Comparison of ENCODE assay signal across 18 cellular contexts in the genomic region with DNA sequence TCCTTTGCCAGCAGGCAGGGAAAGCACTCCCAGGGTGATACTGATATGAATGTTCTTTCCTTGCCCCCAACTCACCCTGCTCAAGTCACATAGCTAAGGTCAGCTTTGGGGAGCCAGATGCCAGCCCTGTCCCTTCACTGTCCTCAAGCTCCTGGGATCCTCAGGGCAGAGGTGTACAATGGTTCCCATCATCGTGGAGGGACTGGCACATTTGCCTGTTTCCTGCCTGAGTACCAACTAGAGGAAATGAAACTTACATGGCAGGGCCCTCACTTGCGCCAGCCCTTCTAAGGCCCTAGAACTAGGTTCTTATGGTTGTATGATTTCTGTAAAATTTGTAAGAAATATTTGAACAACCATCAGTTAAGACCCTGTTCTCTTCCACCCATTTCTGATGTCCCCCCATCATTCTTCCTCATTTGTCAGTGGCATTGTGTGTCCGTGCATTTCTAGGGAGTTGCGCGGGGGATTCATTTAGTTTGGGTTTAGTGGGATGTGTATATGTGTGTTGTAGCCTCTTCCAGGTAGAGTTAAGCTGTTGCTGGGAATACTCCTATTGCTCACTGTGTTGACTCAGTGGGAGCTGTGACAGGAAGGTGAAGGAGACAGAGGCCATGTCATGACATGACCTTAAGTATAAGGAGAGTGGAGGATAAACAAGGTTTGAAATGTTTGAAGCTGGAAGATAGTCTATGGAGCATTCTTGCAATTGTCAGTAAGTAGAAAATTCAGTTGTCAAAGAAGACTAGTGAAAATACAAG. TPM values are rescaled to one million over a fixed set of nuclear protein-coding genes. Genes with fewer than 3 reads are reported as not detected.
DNase-seq lines count a peak whose midpoint lies in the region; ATAC-seq and TF ChIP-seq lines count a peak whose summit lies in the region.
"Had no signal": no experiment of that assay in that cellular context is flagged by ENCODE, and none has a peak within 500 bp of the region (broad histone marks: within the 10 kb centered on the region; RNA-seq: fewer than 3 reads in every experiment).

No MANE protein-coding gene starts in this region.

- no peak overlapping the region for H3K4me3 Mint-ChIP-seq in activated CD8-positive, alpha-beta T cell treated with anti-CD3 and anti-CD28 coated beads, Interleukin-2, amount 10 ng/mL, durations not matched to agents 7 days and 5 days
- no peak overlapping the region for H3K4me3 Mint-ChIP-seq in activated CD8-positive, alpha-beta T cell treated with anti-CD3 and anti-CD28 coated beads for 36 hours
- H3K4me3 Mint-ChIP-seq: naive thymus-derived CD4-positive, alpha-beta T cell; T-helper 17 cell had no signal

- no peaks in the 10 kb centered on the region for H3K9me3 Mint-ChIP-seq in activated CD8-positive, alpha-beta T cell treated with anti-CD3 and anti-CD28 coated beads, Interleukin-2, amount 10 ng/mL, durations not matched to agents 7 days and 5 days (ENCODE audit: insufficient read depth)
- no peaks in the 10 kb centered on the region for H3K9me3 Mint-ChIP-seq in activated CD8-positive, alpha-beta T cell treated with anti-CD3 and anti-CD28 coated beads for 36 hours

- CTCF ChIA-PET in activated CD8-positive, alpha-beta T cell treated with anti-CD3 and anti-CD28 coated beads, Interleukin-2, amount 10 ng/mL, durations not matched to agents 7 days and 5 days (lab: Charles Lee), result interaction anchor here (1.1 to 2.0 kb wide), 4 partner anchors 10 to 240 kb away, joined by 3 to 5 read pairs (median 3); no protein-coding TSS in a partner anchor
- CTCF ChIA-PET in activated CD8-positive, alpha-beta T cell treated with anti-CD3 and anti-CD28 coated beads for 36 hours (lab: Charles Lee), result interaction anchor here (0.8 to 1.5 kb wide), 3 partner anchors 11 to 240 kb away, joined by 3 to 8 read pairs (median 3); no protein-coding TSS in a partner anchor

- peak; percentile 18 for DNase-seq in activated CD8-positive, alpha-beta T cell treated with anti-CD3 and anti-CD28 coated beads, Interleukin-2, amount 10 ng/mL, durations not matched to agents 7 days and 5 days
- no peak for DNase-seq in activated CD8-positive, alpha-beta T cell treated with anti-CD3 and anti-CD28 coated beads for 36 hours
- DNase-seq in NOMO-1 treated with dmso at 0.1 percent for 144 hours (lab: John Stamatoyannopoulos, UW; ENCODE audit: unreplicated experiment) (peak; percentile 70), psoas muscle (no peak), NCI-H526 (lab: John Stamatoyannopoulos, UW) (no peak), COR-L47 (lab: John Stamatoyannopoulos, UW) (no peak)
- DNase-seq: activated CD4-positive, CD25-positive, alpha-beta regulatory T cell treated with anti-CD3 and anti-CD28 coated beads, Interleukin-2, amount 50 U/mL, for 72 hours; amniotic stem cell; naive thymus-derived CD4-positive, alpha-beta T cell; NCI-H1436; Peyer's patch; right cardiac atrium; stimulated activated CD4-positive, alpha-beta T cell treated with anti-CD3 and anti-CD28 coated beads, Interleukin-2, amount 100 ng/mL, for 24 hours; T-helper 17 cell had no signal

- no peaks in the 10 kb centered on the region for H3K9me3 ChIP-seq in psoas muscle
- H3K9me3 ChIP-seq: A549, Peyer's patch had no signal

- H3K27me3 Mint-ChIP-seq in activated CD8-positive, alpha-beta T cell treated with anti-CD3 and anti-CD28 coated beads, Interleukin-2, amount 10 ng/mL, durations not matched to agents 7 days and 5 days (ENCODE audit: low read depth), result peaks cover 3% of the 10 kb centered on the region
- peaks cover 29% of the 10 kb centered on the region for H3K27me3 Mint-ChIP-seq in activated CD8-positive, alpha-beta T cell treated with anti-CD3 and anti-CD28 coated beads for 36 hours
- H3K27me3 Mint-ChIP-seq: T-helper 17 cell had no signal

- H3K27me3 ChIP-seq in psoas muscle (ENCODE audit: insufficient read depth in 3 of 3, low read length in 2 of 3), result no peaks in the 10 kb centered on the region
- H3K27me3 ChIP-seq: Peyer's patch had no signal

- intact Hi-C loops in activated CD8-positive, alpha-beta T cell treated with anti-CD3 and anti-CD28 coated beads for 36 hours (cut with micrococcal nuclease), result no loop called here
- intact Hi-C loops in psoas muscle (cut with DNase I), result loop anchor here (5.0 to 10.0 kb wide), 2 partner anchors 42 to 339 kb away; a partner anchor contains a TSS

- peak overlapping the region; percentile 6 for H3K27ac ChIP-seq in psoas muscle
- H3K27ac ChIP-seq: A549, Peyer's patch had no signal

- H3K36me3 Mint-ChIP-seq in activated CD8-positive, alpha-beta T cell treated with anti-CD3 and anti-CD28 coated beads, Interleukin-2, amount 10 ng/mL, durations not matched to agents 7 days and 5 days (ENCODE audit: low read depth), result peaks cover 32% of the 10 kb centered on the region
- H3K36me3 Mint-ChIP-seq in activated CD8-positive, alpha-beta T cell treated with anti-CD3 and anti-CD28 coated beads for 36 hours (ENCODE audit: low read depth), result no peaks in the 10 kb centered on the region

- no peaks in the 10 kb centered on the region for H3K36me3 ChIP-seq in psoas muscle (ENCODE audit: insufficient read depth in 1 of 2, low read depth in 1 of 2)
- H3K36me3 ChIP-seq: Peyer's patch had no signal

- no peak for TF ChIP-seq CTCF in activated CD8-positive, alpha-beta T cell treated with anti-CD3 and anti-CD28 coated beads for 36 hours (IDR thresholded peaks at IDR 0.05)
- no peak for TF ChIP-seq CTCF in psoas muscle (IDR thresholded peaks at IDR 0.05)

- ATAC-seq in activated CD8-positive, alpha-beta T cell treated with anti-CD3 and anti-CD28 coated beads, Interleukin-2, amount 10 ng/mL, durations not matched to agents 7 days and 5 days, result no peak
- ATAC-seq in activated CD8-positive, alpha-beta T cell treated with anti-CD3 and anti-CD28 coated beads for 36 hours, result no peak
- ATAC-seq in esophagus mucosa (peak; percentile 42), psoas muscle (no peak), HG02759 (IDR thresholded peaks at IDR 0.05; ENCODE audit: unreplicated experiment) (no peak)
- ATAC-seq: A549; K562; naive thymus-derived CD4-positive, alpha-beta T cell; T-helper 17 cell had no signal

- POLR2A ChIA-PET in activated CD8-positive, alpha-beta T cell treated with anti-CD3 and anti-CD28 coated beads, Interleukin-2, amount 10 ng/mL, durations not matched to agents 7 days and 5 days (lab: Charles Lee), result interaction anchor here (1.4 kb wide), 1 partner anchor 42 kb away, joined by 5 read pairs; no protein-coding TSS in a partner anchor
- POLR2A ChIA-PET in activated CD8-positive, alpha-beta T cell treated with anti-CD3 and anti-CD28 coated beads for 36 hours (lab: Charles Lee), result interaction anchor here (0.9 kb wide), 1 partner anchor 9 kb away, joined by 3 read pairs; no protein-coding TSS in a partner anchor

- WGBS in psoas muscle, 3 donors, result 86 to 90% (median 89%) methylated on average over 5 of the region's 5 CpGs

- peak overlapping the region; percentile 76 for H3K27ac Mint-ChIP-seq in activated CD8-positive, alpha-beta T cell treated with anti-CD3 and anti-CD28 coated beads, Interleukin-2, amount 10 ng/mL, durations not matched to agents 7 days and 5 days
- no peak overlapping the region for H3K27ac Mint-ChIP-seq in activated CD8-positive, alpha-beta T cell treated with anti-CD3 and anti-CD28 coated beads for 36 hours
- H3K27ac Mint-ChIP-seq: T-helper 17 cell had no signal

- H3K4me1 Mint-ChIP-seq in activated CD8-positive, alpha-beta T cell treated with anti-CD3 and anti-CD28 coated beads, Interleukin-2, amount 10 ng/mL, durations not matched to agents 7 days and 5 days (ENCODE audit: low read depth), result peaks cover 84% of the 10 kb centered on the region
- peaks cover 9% of the 10 kb centered on the region for H3K4me1 Mint-ChIP-seq in activated CD8-positive, alpha-beta T cell treated with anti-CD3 and anti-CD28 coated beads for 36 hours (ENCODE audit: low read depth)

- H3K4me3 ChIP-seq in psoas muscle, result no peak overlapping the region
- H3K4me3 ChIP-seq: A549, K562, Peyer's patch had no signal

- H3K4me1 ChIP-seq in psoas muscle, result peaks cover 44% of the 10 kb centered on the region
- H3K4me1 ChIP-seq: A549 had no signal

RNA-seq across cellular contexts. Expression of a gene that starts 41.3 kb away (rescaled TPM):
- total RNA-seq in activated CD8-positive, alpha-beta T cell treated with anti-CD3 and anti-CD28 coated beads, Interleukin-2, amount 10 ng/mL, durations not matched to agents 7 days and 5 days, result 10 to 100 TPM; 31.0 to 31.5 TPM
- 1 to 10 TPM; 1.6 to 2.2 TPM for total RNA-seq in activated CD8-positive, alpha-beta T cell treated with anti-CD3 and anti-CD28 coated beads for 36 hours
- total RNA-seq in esophagus mucosa, result 10.3 TPM
- total RNA-seq in psoas muscle, result 10 to 100 TPM in 2 of 4 donors, 1 to 10 TPM in 2; 2.8 to 18.5 (median 10.3) TPM
- 1 to 10 TPM; 3.1 to 8.2 (median 3.5) TPM for polyA plus RNA-seq in psoas muscle

Comparison
In these comparisons a context has a peak if more than half of its experiments do, and no peak if none do; other contexts are left out.
1. DNase-seq: peak in activated CD8-positive, alpha-beta T cell treated with anti-CD3 and anti-CD28 coated beads, Interleukin-2, amount 10 ng/mL, durations not matched to agents 7 days and 5 days (single experiment) and NOMO-1 treated with dmso at 0.1 percent for 144 hours (single experiment); none in activated CD8-positive, alpha-beta T cell treated with anti-CD3 and anti-CD28 coated beads for 36 hours (single experiment), psoas muscle (0 of 2), NCI-H526 (0 of 2) and COR-L47 (single experiment).